In the genomic region with DNA sequence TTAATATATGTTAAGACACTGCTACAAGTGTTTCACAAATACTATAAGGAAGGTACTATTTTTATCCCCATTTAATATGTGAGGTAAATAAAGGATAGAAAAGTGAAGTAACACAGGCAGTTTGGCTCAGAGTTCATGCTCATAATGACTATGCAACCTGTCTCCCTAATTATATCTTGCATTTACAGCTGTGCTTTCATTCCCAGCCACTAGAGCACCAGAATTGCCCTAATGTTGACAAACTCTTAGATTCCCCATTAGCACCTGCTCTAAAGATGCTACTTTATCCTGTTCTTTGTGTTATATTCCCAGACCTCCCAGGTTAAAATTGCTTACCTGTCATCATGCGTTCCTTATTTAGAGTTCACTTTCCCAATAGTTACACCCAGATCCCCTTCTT, we compare ENCODE assay signal across 28 cellular contexts.
A peak's percentile ranks its signal among the peaks of the same experiment; 100 is the strongest.
DNase-seq lines count a peak whose midpoint lies in the region; ATAC-seq and TF ChIP-seq lines count a peak whose summit lies in the region.
"Had no signal": no experiment of that assay in that cellular context is flagged by ENCODE, and none has a peak within 500 bp of the region (broad histone marks: within the 10 kb centered on the region; RNA-seq: fewer than 3 reads in every experiment).

No MANE protein-coding gene starts in this region.

- H3F3A ChIP-seq in MM.1S (ENCODE audit: insufficient read depth, low read length), result no peaks in the 10 kb centered on the region

- H3K4me2 ChIP-seq in MM.1S (ENCODE audit: low read depth, low read length), result no peak overlapping the region

- no peaks in the 10 kb centered on the region for H4K20me1 ChIP-seq in MM.1S (ENCODE audit: insufficient read depth, low read length)

- H3K9ac ChIP-seq in MM.1S (ENCODE audit: low read length) (no peak overlapping the region), endodermal cell (ENCODE audit: extremely low read depth, low read length, poor library complexity, severe bottlenecking) (no peak overlapping the region)

- H3K27ac Mint-ChIP-seq in endodermal cell, result no peak overlapping the region
- H3K27ac Mint-ChIP-seq: activated naive CD4-positive, alpha-beta T cell treated with anti-CD3 and anti-CD28 coated beads, Interleukin-2, amount 50 U/mL, for 72 hours; CD8-positive, alpha-beta memory T cell; HFFc6; T-helper 2 cell treated with Interferon-gamma antibody and Interleukin-4, amounts not matched to agents 5 μg/mL and 100 μg/mL, for 36 hours had no signal

- H3K9me3 ChIP-seq in MM.1S (replicated peaks; ENCODE audit: insufficient read depth, low read length), result no peaks in the 10 kb centered on the region
- H3K9me3 ChIP-seq in endodermal cell (ENCODE audit: control insufficient read depth, low read length), result peaks cover 12% of the 10 kb centered on the region
- H3K9me3 ChIP-seq: heart right ventricle, testis had no signal

- TF ChIP-seq CTCF in MM.1S (IDR thresholded peaks at IDR 0.05; ENCODE audit: low read length), result 0 out of 2 replicates have a peak, but pooled peaks have one; percentile 6
- peak; percentile 60 for TF ChIP-seq CTCF in endodermal cell (conservative IDR thresholded peaks at IDR 0.05)
- TF ChIP-seq CTCF in foreskin keratinocyte (conservative IDR thresholded peaks at IDR 0.05), result no peak

- DNase-seq in MM.1S (no peak), endodermal cell (no peak), MV-4-11 (lab: John Stamatoyannopoulos, UW) (no peak), cerebellum (ENCODE audit: low spot score) (no peak), foreskin keratinocyte (no peak)
- DNase-seq: activated CD4-positive, alpha-beta T cell treated with anti-CD3 and anti-CD28 coated beads, Interleukin-2, amount 50 U/mL, for 1 hour; aorta; caudate nucleus; CD8-positive, alpha-beta memory T cell; DMS79 treated with DMSO at 0.1 percent for 48 hours; heart right ventricle; HFFc6; left colon; mesenchymal stem cell; NCI-H1417 treated with DMSO at 0.1 percent for 48 hours; NCI-H446; occipital lobe; spleen; stimulated activated CD4-positive, alpha-beta T cell treated with anti-CD3 and anti-CD28 coated beads, Interleukin-4, amount 100 ng/mL, for 1 hour; stimulated activated naive CD4-positive, alpha-beta T cell; testis; WERI-Rb-1 had no signal

- H3K9me3 Mint-ChIP-seq in endodermal cell, result no peaks in the 10 kb centered on the region
- H3K9me3 Mint-ChIP-seq: T-helper 2 cell treated with Interferon-gamma antibody and Interleukin-4, amounts not matched to agents 5 μg/mL and 100 μg/mL, for 36 hours had no signal

- ATAC-seq in GM18498 (IDR thresholded peaks at IDR 0.05; ENCODE audit: unreplicated experiment) (peak; percentile 30), GM19463 (IDR thresholded peaks at IDR 0.05; ENCODE audit: unreplicated experiment) (peak; percentile 38), foreskin keratinocyte (no peak)
- ATAC-seq: activated naive CD4-positive, alpha-beta T cell treated with anti-CD3 and anti-CD28 coated beads, Interleukin-2, amount 50 U/mL, for 72 hours; heart right ventricle; left colon had no signal

- no peak overlapping the region for H2AFZ ChIP-seq in MM.1S (ENCODE audit: low read length)

- peaks cover 5% of the 10 kb centered on the region for H3K4me1 Mint-ChIP-seq in endodermal cell
- H3K4me1 Mint-ChIP-seq: CD8-positive, alpha-beta memory T cell had no signal

- 93 to 100% methylated on average over 1 of the region's 1 CpG for WGBS in endodermal cell (ENCODE audit: insufficient coverage in 1 of 2, insufficient read length in 1 of 2), 2 experiments

- no peaks in the 10 kb centered on the region for H3K36me3 ChIP-seq in MM.1S (replicated peaks; ENCODE audit: insufficient read depth, low read length)
- H3K36me3 ChIP-seq in endodermal cell (ENCODE audit: control insufficient read depth, insufficient read depth, low read length), result no peaks in the 10 kb centered on the region
- H3K36me3 ChIP-seq: heart right ventricle, spleen, WERI-Rb-1 had no signal

- H3K27ac ChIP-seq in MM.1S (ENCODE audit: low read length), result no peak overlapping the region
- no peak overlapping the region for H3K27ac ChIP-seq in endodermal cell (ENCODE audit: low read depth, low read length)
- H3K27ac ChIP-seq in foreskin keratinocyte, result no peak overlapping the region
- H3K27ac ChIP-seq: epithelial cell of prostate, heart right ventricle, SK-N-MC, spleen, testis, WERI-Rb-1 had no signal

- H3K36me3 Mint-ChIP-seq in endodermal cell (ENCODE audit: low read depth), result no peaks in the 10 kb centered on the region
- H3K36me3 Mint-ChIP-seq: activated naive CD4-positive, alpha-beta T cell treated with anti-CD3 and anti-CD28 coated beads, Interleukin-2, amount 50 U/mL, for 72 hours; CD8-positive, alpha-beta memory T cell had no signal

- H3K4me3 Mint-ChIP-seq in endodermal cell, result no peak overlapping the region
- H3K4me3 Mint-ChIP-seq: CD8-positive, alpha-beta memory T cell; HFFc6; T-helper 2 cell treated with Interferon-gamma antibody and Interleukin-4, amounts not matched to agents 5 μg/mL and 100 μg/mL, for 36 hours had no signal

- H3K27me3 ChIP-seq in MM.1S (replicated peaks; ENCODE audit: insufficient read depth, low read length) (no peaks in the 10 kb centered on the region), endodermal cell (ENCODE audit: control insufficient read depth, insufficient read depth, low read length, poor library complexity, severe bottlenecking) (no peaks in the 10 kb centered on the region), foreskin keratinocyte (no peaks in the 10 kb centered on the region)
- H3K27me3 ChIP-seq: heart right ventricle, spleen, testis had no signal

- H3K9me2 ChIP-seq in MM.1S (replicated peaks; ENCODE audit: insufficient read depth, low read length), result no peaks in the 10 kb centered on the region

- no peaks in the 10 kb centered on the region for H3K27me3 Mint-ChIP-seq in endodermal cell (ENCODE audit: insufficient read depth)

- no peaks in the 10 kb centered on the region for H3K79me2 ChIP-seq in MM.1S (ENCODE audit: low read length)

- no peak overlapping the region for H3K4me3 ChIP-seq in MM.1S (ENCODE audit: low read length)
- no peak overlapping the region for H3K4me3 ChIP-seq in endodermal cell (ENCODE audit: low read length)
- H3K4me3 ChIP-seq: heart right ventricle, SK-N-MC, spleen, testis had no signal

- H3K4me1 ChIP-seq in MM.1S (ENCODE audit: low read length) (no peaks in the 10 kb centered on the region), endodermal cell (ENCODE audit: control insufficient read depth, insufficient read depth, low read length) (no peaks in the 10 kb centered on the region), foreskin keratinocyte (peaks cover 6% of the 10 kb centered on the region)
- H3K4me1 ChIP-seq: heart right ventricle, spleen, testis had no signal
